In the genomic region with DNA sequence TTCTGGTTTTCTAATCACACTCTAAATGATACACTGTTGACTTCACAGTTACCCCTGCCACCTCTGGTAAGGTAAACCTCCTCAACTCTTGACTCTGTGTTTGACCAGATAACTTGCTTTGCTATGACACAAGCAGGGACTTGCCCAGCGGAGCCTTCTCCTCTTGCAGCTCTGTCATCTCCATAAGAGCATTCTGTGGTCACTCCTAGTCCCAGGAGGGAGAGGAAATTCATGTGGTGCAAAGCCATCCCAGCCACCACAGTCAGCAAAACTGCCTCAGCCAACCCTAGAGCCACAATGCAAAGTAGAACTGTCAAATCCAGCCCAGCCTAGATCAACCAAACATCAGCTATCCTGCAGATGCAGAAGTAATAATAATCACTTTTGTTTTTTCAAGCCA, we compare ENCODE assay signal across 1 cellular context.
TF ChIP-seq lines count a peak whose summit lies in the region.

No MANE protein-coding gene starts in this region.

TF ChIP-seq in GM23338, 12 proteins besides CTCF, POLR2A, EP300 and RAD21 (continued from another document):
- TF ChIP-seq, protein P1, sequence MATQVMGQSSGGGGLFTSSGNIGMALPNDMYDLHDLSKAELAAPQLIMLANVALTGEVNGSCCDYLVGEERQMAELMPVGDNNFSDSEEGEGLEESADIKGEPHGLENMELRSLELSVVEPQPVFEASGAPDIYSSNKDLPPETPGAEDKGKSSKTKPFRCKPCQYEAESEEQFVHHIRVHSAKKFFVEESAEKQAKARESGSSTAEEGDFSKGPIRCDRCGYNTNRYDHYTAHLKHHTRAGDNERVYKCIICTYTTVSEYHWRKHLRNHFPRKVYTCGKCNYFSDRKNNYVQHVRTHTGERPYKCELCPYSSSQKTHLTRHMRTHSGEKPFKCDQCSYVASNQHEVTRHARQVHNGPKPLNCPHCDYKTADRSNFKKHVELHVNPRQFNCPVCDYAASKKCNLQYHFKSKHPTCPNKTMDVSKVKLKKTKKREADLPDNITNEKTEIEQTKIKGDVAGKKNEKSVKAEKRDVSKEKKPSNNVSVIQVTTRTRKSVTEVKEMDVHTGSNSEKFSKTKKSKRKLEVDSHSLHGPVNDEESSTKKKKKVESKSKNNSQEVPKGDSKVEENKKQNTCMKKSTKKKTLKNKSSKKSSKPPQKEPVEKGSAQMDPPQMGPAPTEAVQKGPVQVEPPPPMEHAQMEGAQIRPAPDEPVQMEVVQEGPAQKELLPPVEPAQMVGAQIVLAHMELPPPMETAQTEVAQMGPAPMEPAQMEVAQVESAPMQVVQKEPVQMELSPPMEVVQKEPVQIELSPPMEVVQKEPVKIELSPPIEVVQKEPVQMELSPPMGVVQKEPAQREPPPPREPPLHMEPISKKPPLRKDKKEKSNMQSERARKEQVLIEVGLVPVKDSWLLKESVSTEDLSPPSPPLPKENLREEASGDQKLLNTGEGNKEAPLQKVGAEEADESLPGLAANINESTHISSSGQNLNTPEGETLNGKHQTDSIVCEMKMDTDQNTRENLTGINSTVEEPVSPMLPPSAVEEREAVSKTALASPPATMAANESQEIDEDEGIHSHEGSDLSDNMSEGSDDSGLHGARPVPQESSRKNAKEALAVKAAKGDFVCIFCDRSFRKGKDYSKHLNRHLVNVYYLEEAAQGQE (IDR thresholded peaks at IDR 0.05; ENCODE audit: unreplicated experiment), result no peak
- TF ChIP-seq JUNB (IDR thresholded peaks at IDR 0.05; ENCODE audit: unreplicated experiment), result no peak
